In genomic region chr10:98128802-98129201, GRCh38 we compare ENCODE assay signal across 16 cellular contexts. TPM values are rescaled to one million over a fixed set of nuclear protein-coding genes. Genes with fewer than 3 reads are reported as not detected.
A peak's percentile ranks its signal among the peaks of the same experiment; 100 is the strongest.
DNase-seq lines count a peak whose midpoint lies in the region; TF ChIP-seq lines count a peak whose summit lies in the region.
"Had no signal": no experiment of that assay in that cellular context is flagged by ENCODE, and none has a peak within 500 bp of the region (broad histone marks: within the 10 kb centered on the region; RNA-seq: fewer than 3 reads in every experiment).

No MANE protein-coding gene starts in this region.

- peak; percentile 53 for DNase-seq in NCI-H82 (lab: John Stamatoyannopoulos, UW)
- no peak for DNase-seq in NCI-H82 treated with DMSO at 0.1 percent for 48 hours (lab: John Stamatoyannopoulos, UW; ENCODE audit: unreplicated experiment)
- peak; percentile 18 for DNase-seq in NCI-H2171 (lab: John Stamatoyannopoulos, UW)
- DNase-seq in colonic mucosa = peak; percentile 52
- DNase-seq in transverse colon = no peak
- no peak for DNase-seq in GM19238 (ENCODE audit: insufficient read length, low spot score)
- no peak for DNase-seq in inferior parietal cortex (ENCODE audit: extremely low spot score)
- no peak for DNase-seq in hypothalamus (lab: John Stamatoyannopoulos, UW)
- DNase-seq: ACHN; Calu3; CD4-positive, CD25-positive, alpha-beta regulatory T cell; DMS53; GF-D8; HCEC 1CT had no signal

- intact Hi-C loops in colonic mucosa (cut with DNase I) (no loop called here), transverse colon (cut with DNase I; ENCODE audit: low total_unique reads) (no loop called here)

- TF ChIP-seq EP300 in transverse colon (IDR thresholded peaks at IDR 0.05; ENCODE audit: low read depth) = no peak

- H3K4me3 ChIP-seq in colonic mucosa (no peak overlapping the region), transverse colon (no peak overlapping the region)
- H3K4me3 ChIP-seq: BLaER1 treated with 17β-estradiol and CSF1 and Interleukin-3, amounts not matched to agents 10 nM and 100 nM had no signal

- TF ChIP-seq CTCF in colonic mucosa (IDR thresholded peaks at IDR 0.05) = no peak
- TF ChIP-seq CTCF in transverse colon (IDR thresholded peaks at IDR 0.05) = peak in 1 of 5 experiments; percentile 15

- H3K9me3 ChIP-seq in colonic mucosa (no peaks in the 10 kb centered on the region), transverse colon (peaks cover 0 to 5% of the 10 kb centered on the region in 2 donors)

- peak overlapping the region in 1 of 2 donors; percentile 74 for H3K9ac ChIP-seq in colonic mucosa (ENCODE audit: low read depth in 2 of 2, low read length in 2 of 2)
- H3K9ac ChIP-seq: BLaER1 treated with 17β-estradiol and CSF1 and Interleukin-3, amounts not matched to agents 10 nM and 100 nM had no signal

- in situ Hi-C loops in transverse colon (cut with MboI; ENCODE audit: low pct_ligation_motif_present in 1 of 4, low pct_unique_long_range_greater_than_20kb in 1 of 4, low sequenced_read_pairs in 3 of 4) = no loop called here

- H3K27me3 ChIP-seq in colonic mucosa (no peaks in the 10 kb centered on the region), transverse colon (no peaks in the 10 kb centered on the region)
- H3K27me3 ChIP-seq: BLaER1 treated with 17β-estradiol and CSF1 and Interleukin-3, amounts not matched to agents 10 nM and 100 nM had no signal

- TF ChIP-seq POLR2A in transverse colon (IDR thresholded peaks at IDR 0.05) = no peak

- WGBS in transverse colon (ENCODE audit: low coverage in 1 of 2), 2 donors = 53 to 61% methylated on average over 6 of the region's 6 CpGs

- peak overlapping the region; percentile 55 for H3K27ac ChIP-seq in colonic mucosa
- H3K27ac ChIP-seq in transverse colon = peak overlapping the region in 3 of 4 donors; percentile 33 to 62 (median 52)
- H3K27ac ChIP-seq: BLaER1 treated with 17β-estradiol and CSF1 and Interleukin-3, amounts not matched to agents 10 nM and 100 nM; HL-60 had no signal

- H3K36me3 ChIP-seq in colonic mucosa (no peaks in the 10 kb centered on the region), transverse colon (no peaks in the 10 kb centered on the region)

- H3K4me1 ChIP-seq in colonic mucosa = no peaks in the 10 kb centered on the region
- H3K4me1 ChIP-seq in transverse colon = peaks cover 0 to 7% (median 6%) of the 10 kb centered on the region in 4 donors

RNA-seq across cellular contexts. Expression of gene R3HCC1L, which starts 5.7 kb away (rescaled TPM):
- total RNA-seq in colonic mucosa (10 to 100 TPM; 16.7 to 16.8 TPM), transverse colon (10 to 100 TPM; 17.7 to 27.3 (median 25.3) TPM)

Comparison
In these comparisons a context has a peak if more than half of its experiments do, and no peak if none do; other contexts are left out.
1. DNase-seq: peak in NCI-H82 (single experiment), NCI-H2171 (single experiment) and colonic mucosa (single experiment); none in NCI-H82 treated with DMSO at 0.1 percent for 48 hours (single experiment), transverse colon (single experiment), GM19238 (single experiment), inferior parietal cortex (single experiment) and hypothalamus (0 of 51).